In the genomic region with DNA sequence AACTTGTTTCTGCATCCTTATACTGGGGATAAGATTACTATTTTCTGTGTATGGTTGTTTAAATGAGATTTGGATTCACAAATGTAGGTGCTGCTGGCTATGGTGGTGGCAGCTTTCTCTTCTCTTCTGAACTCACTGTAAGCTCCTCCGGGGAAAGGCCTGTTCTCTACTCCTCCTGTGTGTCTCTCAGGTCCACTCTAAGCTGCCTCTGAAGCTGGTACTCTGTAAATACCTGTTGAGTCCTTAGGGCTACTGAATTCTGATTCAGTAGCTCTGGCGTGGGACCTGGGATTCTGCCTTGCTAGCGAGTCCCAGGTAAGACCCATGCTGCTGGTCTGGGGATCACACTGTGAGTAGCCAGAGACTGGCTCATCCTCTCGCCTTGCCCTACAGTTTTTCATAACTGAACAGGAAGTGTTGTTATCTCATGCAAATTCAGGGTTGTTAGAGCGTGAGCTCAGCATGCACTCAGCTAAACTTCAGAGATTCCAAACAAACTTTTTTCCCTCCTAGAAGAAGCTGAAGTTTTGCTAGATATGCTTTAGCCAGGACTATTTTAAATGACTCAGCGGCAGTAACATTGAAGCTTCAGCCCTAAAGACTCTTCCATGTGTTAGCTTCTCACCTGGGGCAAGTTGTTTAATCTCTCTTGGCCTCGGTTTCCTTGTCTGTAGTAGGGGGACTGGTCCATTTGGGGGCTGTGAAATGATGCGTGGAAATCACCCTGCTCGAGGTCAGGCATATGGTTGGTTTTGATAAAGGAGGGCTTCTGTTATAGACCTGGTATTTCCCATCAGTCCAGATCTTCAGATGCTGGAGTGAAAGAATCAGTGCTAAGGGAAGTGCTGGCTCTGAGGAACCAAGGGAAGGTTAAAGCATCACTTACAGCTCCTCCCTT, we compare ENCODE assay signal across 12 cellular contexts.
DNase-seq lines count a peak whose midpoint lies in the region; ATAC-seq and TF ChIP-seq lines count a peak whose summit lies in the region.
"Had no signal": no experiment of that assay in that cellular context is flagged by ENCODE, and none has a peak within 500 bp of the region (broad histone marks: within the 10 kb centered on the region; RNA-seq: fewer than 3 reads in every experiment).

No MANE protein-coding gene starts in this region.

- H3K4me1 ChIP-seq in hepatocyte (ENCODE audit: insufficient read depth) = no peaks in the 10 kb centered on the region

- no peak for TF ChIP-seq CTCF in GM06990 (IDR thresholded peaks at IDR 0.05; ENCODE audit: insufficient read depth, low read length, poor library complexity, severe bottlenecking)
- no peak for TF ChIP-seq CTCF in hepatocyte (IDR thresholded peaks at IDR 0.05; ENCODE audit: poor library complexity)

- WGBS in hepatocyte (ENCODE audit: low lambda C conversion rate, missing lambda C conversion rate) = 80% methylated on average over 9 of the region's 9 CpGs

- no peaks in the 10 kb centered on the region for H3K9me2 ChIP-seq in hepatocyte (replicated peaks; ENCODE audit: insufficient read depth)
- H3K9me2 ChIP-seq: SK-N-SH had no signal

- DNase-seq in GM06990 (ENCODE audit: extremely low read depth, insufficient read length) = peak; percentile 23
- DNase-seq in Jurkat, Clone E6-1 (ENCODE audit: low read depth, low spot score) = peak; percentile 9
- DNase-seq in hepatocyte (ENCODE audit: low spot score) = peak; percentile 31
- no peak for DNase-seq in superior temporal gyrus (ENCODE audit: extremely low spot score)
- DNase-seq in T1000 (lab: John Stamatoyannopoulos, UW) = no peak
- DNase-seq in COLO829 (ENCODE audit: low spot score) = no peak
- no peak for DNase-seq in H7
- DNase-seq: activated CD8-positive, alpha-beta memory T cell treated with anti-CD3 and anti-CD28 coated beads for 24 hours; amygdala; ovary; SK-N-SH had no signal

- ATAC-seq in GM21529 (IDR thresholded peaks at IDR 0.05; ENCODE audit: unreplicated experiment) = peak; percentile 88

- no peak overlapping the region for H2AFZ ChIP-seq in hepatocyte

- H3K27ac ChIP-seq in hepatocyte = peak overlapping the region; percentile 24
- H3K27ac ChIP-seq: ovary had no signal

- H3K36me3 ChIP-seq in GM06990 (ENCODE audit: control insufficient read depth, insufficient read depth, low read length) = no peaks in the 10 kb centered on the region
- H3K36me3 ChIP-seq in hepatocyte (replicated peaks; ENCODE audit: insufficient read depth, low read depth) = no peaks in the 10 kb centered on the region
- no peaks in the 10 kb centered on the region for H3K36me3 ChIP-seq in H7 (replicated peaks; ENCODE audit: control insufficient read depth, insufficient read depth, low read length)
- H3K36me3 ChIP-seq: ovary had no signal

- no peaks in the 10 kb centered on the region for H4K20me1 ChIP-seq in hepatocyte (ENCODE audit: insufficient read depth, poor library complexity, severe bottlenecking)

- H3K4me2 ChIP-seq in hepatocyte = no peak overlapping the region
- H3K4me2 ChIP-seq: SK-N-SH had no signal

- no peaks in the 10 kb centered on the region for H3K27me3 ChIP-seq in GM06990 (replicated peaks; ENCODE audit: control insufficient read depth, insufficient read depth, low read length)
- H3K27me3 ChIP-seq in hepatocyte = no peaks in the 10 kb centered on the region
- no peaks in the 10 kb centered on the region for H3K27me3 ChIP-seq in H7 (ENCODE audit: control insufficient read depth, insufficient read depth, low read length)
- H3K27me3 ChIP-seq: ovary had no signal

- no peaks in the 10 kb centered on the region for H3K9me3 ChIP-seq in hepatocyte (ENCODE audit: low read depth)
- H3K9me3 ChIP-seq: ovary, SK-N-SH had no signal

- H3K79me2 ChIP-seq in hepatocyte = no peaks in the 10 kb centered on the region

- H3K4me3 ChIP-seq in GM06990 (replicated peaks; ENCODE audit: low read depth, low read length) = no peak overlapping the region
- H3K4me3 ChIP-seq in Jurkat, Clone E6-1 (ENCODE audit: low read length) = no peak overlapping the region
- no peak overlapping the region for H3K4me3 ChIP-seq in hepatocyte
- H3K4me3 ChIP-seq in H7 (ENCODE audit: insufficient read depth, low read depth, low read length) = no peak overlapping the region
- H3K4me3 ChIP-seq: ovary had no signal

Comparison
In these comparisons a context has a peak if more than half of its experiments do, and no peak if none do; other contexts are left out.
1. DNase-seq: peak in GM06990 (single experiment), Jurkat, Clone E6-1 (single experiment) and hepatocyte (single experiment); none in superior temporal gyrus (single experiment), T1000 (single experiment), COLO829 (single experiment) and H7 (single experiment).